Comparison of ENCODE assay signal across 8 cellular contexts in genomic region chr18:56639094-56639361, GRCh38.
DNase-seq lines count a peak whose midpoint lies in the region; FAIRE-seq and TF ChIP-seq lines count a peak whose summit lies in the region.

No MANE protein-coding gene starts in this region.

- no peaks in the 10 kb centered on the region for H3K27me3 Mint-ChIP-seq in activated naive CD4-positive, alpha-beta T cell treated with anti-CD3 and anti-CD28 coated beads, Interleukin-2, amount 50 U/mL, for 24 hours

- H3K9me3 Mint-ChIP-seq in activated naive CD4-positive, alpha-beta T cell treated with anti-CD3 and anti-CD28 coated beads, Interleukin-2, amount 50 U/mL, for 24 hours = no peaks in the 10 kb centered on the region

- no peak for TF ChIP-seq CTCF in epithelial cell of esophagus (IDR thresholded peaks at IDR 0.05; ENCODE audit: insufficient read depth, low read depth, low read length, missing control alignments)

- H3K4me3 Mint-ChIP-seq in activated naive CD4-positive, alpha-beta T cell treated with anti-CD3 and anti-CD28 coated beads, Interleukin-2, amount 50 U/mL, for 24 hours = peak overlapping the region; percentile 99

- peak overlapping the region; percentile 81 for H3K27ac ChIP-seq in rectal smooth muscle tissue (ENCODE audit: low read depth, low read length)

- DNase-seq in activated naive CD4-positive, alpha-beta T cell treated with Interleukin-2 at 50 U/mL for 16 hours = no peak
- no peak for DNase-seq in NT2/D1 (ENCODE audit: low read depth, low spot score)
- peak; percentile 8 for DNase-seq in epithelial cell of esophagus (ENCODE audit: low read depth)
- no peak for DNase-seq in RCC 7860 (ENCODE audit: low spot score)
- no peak for DNase-seq in NCI-H510A treated with DMSO at 0.1 percent for 48 hours (lab: John Stamatoyannopoulos, UW)
- no peak for DNase-seq in activated CD4-positive, alpha-beta T cell treated with anti-CD3 and anti-CD28 coated beads for 48 hours

- H3K4me3 ChIP-seq in NT2/D1 (ENCODE audit: insufficient read length, low read depth) (peak overlapping the region; percentile 24), epithelial cell of esophagus (ENCODE audit: low read length) (peak overlapping the region; percentile 67), rectal smooth muscle tissue (ENCODE audit: low read length) (peak overlapping the region; percentile 65)

- H3K36me3 ChIP-seq in NT2/D1 (ENCODE audit: insufficient read depth, insufficient read length, low read length) = peaks cover 12% of the 10 kb centered on the region
- H3K36me3 ChIP-seq in rectal smooth muscle tissue (ENCODE audit: control insufficient read depth, insufficient read depth, low read length) = no peaks in the 10 kb centered on the region

- H3K4me1 ChIP-seq in NT2/D1 (ENCODE audit: insufficient read depth, insufficient read length) (no peaks in the 10 kb centered on the region), rectal smooth muscle tissue (ENCODE audit: control insufficient read depth, insufficient read depth, low read length) (peaks cover 10% of the 10 kb centered on the region)

- H3K27me3 ChIP-seq in NT2/D1 (ENCODE audit: insufficient read depth, insufficient read length) (no peaks in the 10 kb centered on the region), rectal smooth muscle tissue (ENCODE audit: control insufficient read depth, insufficient read depth, low read length) (no peaks in the 10 kb centered on the region)

- peaks cover 8% of the 10 kb centered on the region; the same call in 1 of the 2 replicates for H3K9me3 ChIP-seq in NT2/D1 (ENCODE audit: insufficient read depth, low read length)

- peaks cover 7% of the 10 kb centered on the region for H3K36me3 Mint-ChIP-seq in activated naive CD4-positive, alpha-beta T cell treated with anti-CD3 and anti-CD28 coated beads, Interleukin-2, amount 50 U/mL, for 24 hours

- H3K9ac ChIP-seq in NT2/D1 (ENCODE audit: insufficient read length, low read depth) = no peak overlapping the region
- peak overlapping the region; percentile 56 for H3K9ac ChIP-seq in rectal smooth muscle tissue (ENCODE audit: low read length)

- no peak for FAIRE-seq in RCC 7860 (lab: Jason Lieb, UNC)

- peaks cover 39% of the 10 kb centered on the region for H3K4me1 Mint-ChIP-seq in activated naive CD4-positive, alpha-beta T cell treated with anti-CD3 and anti-CD28 coated beads, Interleukin-2, amount 50 U/mL, for 24 hours

- peak overlapping the region; percentile 96 for H3K27ac Mint-ChIP-seq in activated naive CD4-positive, alpha-beta T cell treated with anti-CD3 and anti-CD28 coated beads, Interleukin-2, amount 50 U/mL, for 24 hours
